ENCODE assay signal across 20 cellular contexts in the genomic region with DNA sequence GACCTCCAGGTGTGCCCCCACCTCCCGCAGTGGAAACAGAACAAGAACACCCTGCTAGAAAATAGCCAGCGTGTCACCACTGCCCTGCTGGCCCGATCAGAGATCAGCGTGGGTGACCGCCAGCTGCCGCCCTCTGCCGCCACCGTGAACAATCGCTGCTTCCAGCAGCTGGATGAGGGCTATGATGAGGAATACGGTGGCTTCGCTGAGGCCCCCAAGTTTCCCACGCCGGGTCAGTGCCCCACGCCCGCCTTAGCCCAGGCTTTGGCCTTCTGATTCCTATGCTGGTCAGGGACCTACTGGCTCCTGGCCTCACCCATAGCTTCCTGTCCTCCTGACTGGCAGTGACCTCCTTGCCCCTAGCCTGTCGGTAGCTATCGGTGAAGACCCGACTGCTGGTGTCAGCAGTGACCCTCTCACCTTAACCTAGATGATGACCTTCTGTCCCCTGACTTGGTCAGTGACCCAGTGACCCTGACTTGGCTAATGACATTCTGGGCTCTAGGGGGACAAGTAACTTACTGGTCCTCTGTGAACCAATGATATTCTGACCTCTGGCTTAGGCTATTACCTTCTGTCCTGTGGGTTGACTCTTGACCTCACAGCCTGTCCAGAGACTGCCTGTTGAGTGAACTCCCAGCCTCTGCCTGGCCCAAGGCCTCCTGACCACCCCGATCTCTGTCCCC. TPM values are rescaled to one million over a fixed set of nuclear protein-coding genes. Genes with fewer than 3 reads are reported as not detected.
DNase-seq lines count a peak whose midpoint lies in the region; ATAC-seq and TF ChIP-seq lines count a peak whose summit lies in the region.
"Had no signal": no experiment of that assay in that cellular context is flagged by ENCODE, and none has a peak within 500 bp of the region (broad histone marks: within the 10 kb centered on the region; RNA-seq: fewer than 3 reads in every experiment).

No MANE protein-coding gene starts in this region.

- H3K9ac ChIP-seq in endodermal cell (ENCODE audit: extremely low read depth, low read length, poor library complexity, severe bottlenecking), result no peak overlapping the region
- H3K9ac ChIP-seq: BLaER1 treated with 17β-estradiol and CSF1 and Interleukin-3, amounts not matched to agents 10 nM and 100 nM had no signal

- H3K27ac Mint-ChIP-seq in HFFc6 (no peak overlapping the region), endodermal cell (peak overlapping the region; percentile 31), nephron (no peak overlapping the region)
- H3K27ac Mint-ChIP-seq: CD8-positive, alpha-beta T cell had no signal

- 0 out of 2 replicates have a peak, but pooled peaks have one; percentile 8 for TF ChIP-seq CTCF in HFFc6 (IDR thresholded peaks at IDR 0.05)
- no peak for TF ChIP-seq CTCF in RWPE1 (conservative IDR thresholded peaks at IDR 0.05; ENCODE audit: low read depth)
- TF ChIP-seq CTCF in endodermal cell (conservative IDR thresholded peaks at IDR 0.05), result no peak
- TF ChIP-seq CTCF in nephron (IDR thresholded peaks at IDR 0.05; ENCODE audit: unreplicated experiment in 3 of 3), result no peak

- H3K9me3 ChIP-seq in endodermal cell (ENCODE audit: control insufficient read depth, low read length), result no peaks in the 10 kb centered on the region
- H3K9me3 ChIP-seq: BLaER1 treated with 17β-estradiol and CSF1 and Interleukin-3, amounts not matched to agents 10 nM and 100 nM had no signal

- POLR2A ChIA-PET in RWPE1 (lab: Yijun Ruan, JAX; ENCODE audit: low non-redundant PET), result no interaction called here

- H3K36me3 Mint-ChIP-seq in HFFc6 (ENCODE audit: low read depth), result no peaks in the 10 kb centered on the region
- no peaks in the 10 kb centered on the region for H3K36me3 Mint-ChIP-seq in endodermal cell (ENCODE audit: low read depth)
- H3K36me3 Mint-ChIP-seq in nephron (ENCODE audit: low read depth), result no peaks in the 10 kb centered on the region

- peaks cover 6% of the 10 kb centered on the region for H3K4me1 ChIP-seq in endodermal cell (ENCODE audit: control insufficient read depth, insufficient read depth, low read length)

- H3K4me1 Mint-ChIP-seq in HFFc6 (ENCODE audit: low read depth) (peaks cover 15% of the 10 kb centered on the region; the same call in 1 of the 2 replicates), endodermal cell (no peaks in the 10 kb centered on the region), nephron (peaks cover 1% of the 10 kb centered on the region)

- ATAC-seq in GM19023 (IDR thresholded peaks at IDR 0.05; ENCODE audit: unreplicated experiment), result no peak
- no peak for ATAC-seq in HG03342 (IDR thresholded peaks at IDR 0.05; ENCODE audit: unreplicated experiment)
- no peak for ATAC-seq in GM21381 (IDR thresholded peaks at IDR 0.05; ENCODE audit: unreplicated experiment)
- ATAC-seq in GM18519 (IDR thresholded peaks at IDR 0.05; ENCODE audit: low FRiP score, unreplicated experiment), result no peak
- ATAC-seq: CD8-positive, alpha-beta T cell had no signal

- no peaks in the 10 kb centered on the region for H3K9me3 Mint-ChIP-seq in HFFc6
- H3K9me3 Mint-ChIP-seq in endodermal cell, result no peaks in the 10 kb centered on the region
- no peaks in the 10 kb centered on the region for H3K9me3 Mint-ChIP-seq in nephron
- H3K9me3 Mint-ChIP-seq: CD8-positive, alpha-beta T cell had no signal

- peaks cover 4% of the 10 kb centered on the region for H3K27me3 Mint-ChIP-seq in HFFc6 (ENCODE audit: insufficient read depth)
- peaks cover 13% of the 10 kb centered on the region for H3K27me3 Mint-ChIP-seq in endodermal cell (ENCODE audit: insufficient read depth)
- H3K27me3 Mint-ChIP-seq in nephron (ENCODE audit: low read depth), result peaks cover 23% of the 10 kb centered on the region

- H3K4me3 Mint-ChIP-seq in HFFc6 (no peak overlapping the region), endodermal cell (no peak overlapping the region), nephron (peak overlapping the region; percentile 0 to 33 (median 17))
- H3K4me3 Mint-ChIP-seq: CD8-positive, alpha-beta T cell had no signal

- DNase-seq in HFFc6 (no peak), RWPE1 (ENCODE audit: low spot score) (no peak), endodermal cell (no peak)
- DNase-seq: CD8-positive, alpha-beta T cell; DMS79; GOT3; NCI-H1417 treated with DMSO at 0.1 percent for 48 hours; NCI-H187 treated with DMSO at 0.1 percent for 48 hours; NCI-H2227 treated with DMSO at 0.1 percent for 48 hours; NCI-H510A treated with DMSO at 0.1 percent for 48 hours; NCI-H82; RPMI8226; SIG-M5 had no signal

- H3K4me3 ChIP-seq in endodermal cell (ENCODE audit: low read length), result no peak overlapping the region
- H3K4me3 ChIP-seq: BLaER1 treated with 17β-estradiol and CSF1 and Interleukin-3, amounts not matched to agents 10 nM and 100 nM had no signal

- CTCF ChIA-PET in RWPE1 (lab: Yijun Ruan, JAX), result interaction anchor here (0.5 to 1.6 kb wide), 6 partner anchors 65 to 371 kb away, joined by 3 to 4 read pairs (median 3); partner anchors contain the start of gene LRRC59

- 92 to 96% methylated on average over 18 to 19 of the region's 19 CpGs for WGBS in endodermal cell (ENCODE audit: insufficient coverage in 1 of 2, insufficient read length in 1 of 2), 2 experiments

- H3K36me3 ChIP-seq in endodermal cell (ENCODE audit: control insufficient read depth, insufficient read depth, low read length), result no peaks in the 10 kb centered on the region
- H3K36me3 ChIP-seq: BLaER1 treated with 17β-estradiol and CSF1 and Interleukin-3, amounts not matched to agents 10 nM and 100 nM had no signal

- no peaks in the 10 kb centered on the region for H3K27me3 ChIP-seq in endodermal cell (ENCODE audit: control insufficient read depth, insufficient read depth, low read length, poor library complexity, severe bottlenecking)
- H3K27me3 ChIP-seq: BLaER1 treated with 17β-estradiol and CSF1 and Interleukin-3, amounts not matched to agents 10 nM and 100 nM had no signal

- H3K27ac ChIP-seq in RWPE1, result peak overlapping the region; percentile 83
- no peak overlapping the region for H3K27ac ChIP-seq in endodermal cell (ENCODE audit: low read depth, low read length)
- H3K27ac ChIP-seq: BLaER1 treated with 17β-estradiol and CSF1 and Interleukin-3, amounts not matched to agents 10 nM and 100 nM had no signal

RNA-seq across cellular contexts. Expression of gene SPATA20, which starts 2.4 kb away (rescaled TPM):
- 10 to 100 TPM; 53.4 to 71.2 (median 62.6) TPM for total RNA-seq in HFFc6 (2021; fragmentation: NEBNext Ultra II Directional; extraction: Animal tissue kit (Norgen Biotek cat#: 25700))
- 10 to 100 TPM; 40.4 to 40.5 TPM for total RNA-seq in endodermal cell
- 22.2 TPM for polyA plus RNA-seq in endodermal cell (2013, experiment 1 of 2)
- 21.2 TPM for polyA plus RNA-seq in endodermal cell (2013, experiment 2 of 2)

RNA-seq across cellular contexts. Expression of gene CACNA1G, which starts 11.1 kb away (rescaled TPM):
- total RNA-seq in HFFc6 (2021; fragmentation: NEBNext Ultra II Directional; extraction: Animal tissue kit (Norgen Biotek cat#: 25700)), result under 1 TPM in 5 of 6 experiments, not detected in 1; 0.03 to 0.19 (median 0.05) TPM
- 1 to 10 TPM in 1 of 2 donors, under 1 TPM in 1; 0.84 to 1.1 TPM for total RNA-seq in endodermal cell
- polyA plus RNA-seq in endodermal cell (2013, experiment 1 of 2), result 7.5 TPM
- 6.6 TPM for polyA plus RNA-seq in endodermal cell (2013, experiment 2 of 2)

RNA-seq across cellular contexts. Expression of gene EPN3, which starts 16.9 kb away (rescaled TPM):
- under 1 TPM in 1 of 6 experiments, not detected in 5; 0.05 TPM for total RNA-seq in HFFc6 (2021; fragmentation: NEBNext Ultra II Directional; extraction: Animal tissue kit (Norgen Biotek cat#: 25700))
- total RNA-seq in endodermal cell, result under 1 TPM in 1 of 2 donors, not detected in 1; 0.66 TPM
- 0.21 TPM for polyA plus RNA-seq in endodermal cell (2013, experiment 1 of 2)
- not detected for polyA plus RNA-seq in endodermal cell (2013, experiment 2 of 2)
- total RNA-seq: CD8-positive, alpha-beta T cell had no signal

RNA-seq across cellular contexts. Expression of gene MYCBPAP, which starts 41.2 kb away (rescaled TPM):
- under 1 TPM; 0.12 to 0.76 (median 0.28) TPM for total RNA-seq in HFFc6 (2021; fragmentation: NEBNext Ultra II Directional; extraction: Animal tissue kit (Norgen Biotek cat#: 25700))
- 1 to 10 TPM; 3.5 to 7.1 TPM for total RNA-seq in endodermal cell
- 2.6 TPM for polyA plus RNA-seq in endodermal cell (2013, experiment 1 of 2)
- polyA plus RNA-seq in endodermal cell (2013, experiment 2 of 2), result 1.6 TPM
- total RNA-seq: M059J had no signal

Comparison
In these comparisons a context has a peak if more than half of its experiments do, and no peak if none do; other contexts are left out.
1. H3K4me3 Mint-ChIP-seq: peak in nephron (3 of 3); none in HFFc6 (single experiment) and endodermal cell (single experiment).